Comparison of ENCODE assay signal across 8 cellular contexts in genomic region chr14:69483765-69484443, GRCh38. TPM values are rescaled to one million over a fixed set of nuclear protein-coding genes. Genes with fewer than 3 reads are reported as not detected.
DNase-seq lines count a peak whose midpoint lies in the region; ATAC-seq and TF ChIP-seq lines count a peak whose summit lies in the region.

No MANE protein-coding gene starts in this region.

- no peaks in the 10 kb centered on the region for H3K9me3 ChIP-seq in esophagus squamous epithelium

- CTCF ChIA-PET in BJ (lab: Yijun Ruan, JAX), result interaction anchor here (0.9 kb wide), 1 partner anchor 9 kb away, joined by 5 read pairs; no protein-coding TSS in a partner anchor
- CTCF ChIA-PET in activated CD8-positive, alpha-beta T cell treated with anti-CD3 and anti-CD28 coated beads for 36 hours (lab: Charles Lee), result interaction anchor here (1.1 kb wide), 1 partner anchor 8 kb away, joined by 3 read pairs; no protein-coding TSS in a partner anchor
- CTCF ChIA-PET in activated CD4-positive, alpha-beta memory T cell treated with anti-CD3 and anti-CD28 coated beads for 36 hours (lab: Charles Lee), result no interaction called here

- peaks cover 78% of the 10 kb centered on the region for H3K27me3 Mint-ChIP-seq in neural crest cell (ENCODE audit: low read depth)
- H3K27me3 Mint-ChIP-seq in activated CD8-positive, alpha-beta T cell treated with anti-CD3 and anti-CD28 coated beads for 36 hours, result peaks cover 34% of the 10 kb centered on the region
- H3K27me3 Mint-ChIP-seq in activated CD4-positive, alpha-beta memory T cell treated with anti-CD3 and anti-CD28 coated beads for 36 hours, result peaks cover 28% of the 10 kb centered on the region

- H3K27ac ChIP-seq in esophagus squamous epithelium, result no peak overlapping the region

- peaks cover 17 to 21% (median 17%) of the 10 kb centered on the region in 3 donors for H3K4me1 ChIP-seq in esophagus squamous epithelium

- TF ChIP-seq POLR2A in esophagus squamous epithelium (IDR thresholded peaks at IDR 0.05), result no peak

- peak overlapping the region; percentile 74 for H3K4me3 Mint-ChIP-seq in neural crest cell
- no peak overlapping the region for H3K4me3 Mint-ChIP-seq in activated CD8-positive, alpha-beta T cell treated with anti-CD3 and anti-CD28 coated beads for 36 hours
- no peak overlapping the region for H3K4me3 Mint-ChIP-seq in activated CD4-positive, alpha-beta memory T cell treated with anti-CD3 and anti-CD28 coated beads for 36 hours

- H3K9me3 Mint-ChIP-seq in neural crest cell, result no peaks in the 10 kb centered on the region
- no peaks in the 10 kb centered on the region for H3K9me3 Mint-ChIP-seq in activated CD8-positive, alpha-beta T cell treated with anti-CD3 and anti-CD28 coated beads for 36 hours
- H3K9me3 Mint-ChIP-seq in activated CD4-positive, alpha-beta memory T cell treated with anti-CD3 and anti-CD28 coated beads for 36 hours, result no peaks in the 10 kb centered on the region

- TF ChIP-seq CTCF in BJ (IDR thresholded peaks at IDR 0.05; ENCODE audit: insufficient read depth, low read depth, low read length) (no peak), esophagus squamous epithelium (IDR thresholded peaks at IDR 0.05) (no peak), neural crest cell (conservative IDR thresholded peaks at IDR 0.05) (no peak)
- no peak for TF ChIP-seq CTCF in activated CD8-positive, alpha-beta T cell treated with anti-CD3 and anti-CD28 coated beads for 36 hours (IDR thresholded peaks at IDR 0.05)

- intact Hi-C loops in esophagus squamous epithelium (cut with DNase I), result no loop called here
- intact Hi-C loops in activated CD8-positive, alpha-beta T cell treated with anti-CD3 and anti-CD28 coated beads for 36 hours (cut with micrococcal nuclease), result no loop called here
- intact Hi-C loops in activated CD4-positive, alpha-beta memory T cell treated with anti-CD3 and anti-CD28 coated beads for 36 hours (cut with micrococcal nuclease), result no loop called here

- peak overlapping the region; percentile 0; the same call in 1 of the 2 replicates for H3K4me3 ChIP-seq in BJ (ENCODE audit: low read depth, low read length)
- peak overlapping the region; percentile 13 to 61 (median 40) for H3K4me3 ChIP-seq in esophagus squamous epithelium

- no peak overlapping the region for H3K27ac Mint-ChIP-seq in neural crest cell (ENCODE audit: unreplicated experiment)
- no peak overlapping the region for H3K27ac Mint-ChIP-seq in activated CD8-positive, alpha-beta T cell treated with anti-CD3 and anti-CD28 coated beads for 36 hours
- H3K27ac Mint-ChIP-seq in activated CD4-positive, alpha-beta memory T cell treated with anti-CD3 and anti-CD28 coated beads for 36 hours, result no peak overlapping the region

- POLR2A ChIA-PET in BJ (lab: Charles Lee), result no interaction called here
- POLR2A ChIA-PET in activated CD8-positive, alpha-beta T cell treated with anti-CD3 and anti-CD28 coated beads for 36 hours (lab: Charles Lee), result interaction anchor here (1.4 kb wide), 1 partner anchor 9 kb away, joined by 3 read pairs; no protein-coding TSS in a partner anchor
- POLR2A ChIA-PET in activated CD4-positive, alpha-beta memory T cell treated with anti-CD3 and anti-CD28 coated beads for 36 hours (lab: Charles Lee), result no interaction called here

- H3K27me3 ChIP-seq in BJ (ENCODE audit: control insufficient read depth, insufficient read depth, low read length), result peaks cover 41% of the 10 kb centered on the region
- H3K27me3 ChIP-seq in esophagus squamous epithelium, result peaks cover 0 to 86% (median 15%) of the 10 kb centered on the region in 4 donors

- ATAC-seq in activated CD8-positive, alpha-beta T cell treated with anti-CD3 and anti-CD28 coated beads for 36 hours, result no peak

- DNase-seq in BJ (ENCODE audit: low read depth) (no peak), NCI-H510A treated with DMSO at 0.1 percent for 48 hours (lab: John Stamatoyannopoulos, UW) (peak; percentile 44), esophagus squamous epithelium (lab: John Stamatoyannopoulos, UW) (no peak), neural crest cell (ENCODE audit: low read depth, low spot score) (no peak), NCI-H187 (lab: John Stamatoyannopoulos, UW) (no peak)
- DNase-seq in activated CD8-positive, alpha-beta T cell treated with anti-CD3 and anti-CD28 coated beads for 36 hours, result no peak
- no peak for DNase-seq in activated CD4-positive, alpha-beta memory T cell treated with anti-CD3 and anti-CD28 coated beads for 36 hours
- no peak for DNase-seq in activated effector memory CD4-positive, alpha-beta T cell treated with Interleukin-2 at 50 U/mL for 16 hours

- H3K4me1 Mint-ChIP-seq in neural crest cell, result peaks cover 10% of the 10 kb centered on the region
- H3K4me1 Mint-ChIP-seq in activated CD8-positive, alpha-beta T cell treated with anti-CD3 and anti-CD28 coated beads for 36 hours (ENCODE audit: low read depth), result no peaks in the 10 kb centered on the region
- H3K4me1 Mint-ChIP-seq in activated CD4-positive, alpha-beta memory T cell treated with anti-CD3 and anti-CD28 coated beads for 36 hours (ENCODE audit: low read depth), result no peaks in the 10 kb centered on the region

- WGBS in esophagus squamous epithelium, 2 donors, result 0 to 1% methylated on average over 5 to 17 of the region's 54 CpGs

- H3K36me3 ChIP-seq in BJ (ENCODE audit: control insufficient read depth, insufficient read depth, low read length) (no peaks in the 10 kb centered on the region), esophagus squamous epithelium (no peaks in the 10 kb centered on the region)

- no peaks in the 10 kb centered on the region for H3K36me3 Mint-ChIP-seq in neural crest cell (ENCODE audit: low read depth)
- no peaks in the 10 kb centered on the region for H3K36me3 Mint-ChIP-seq in activated CD8-positive, alpha-beta T cell treated with anti-CD3 and anti-CD28 coated beads for 36 hours (ENCODE audit: low read depth)
- no peaks in the 10 kb centered on the region for H3K36me3 Mint-ChIP-seq in activated CD4-positive, alpha-beta memory T cell treated with anti-CD3 and anti-CD28 coated beads for 36 hours

RNA-seq across cellular contexts. Expression of gene PLEKHD1, which starts 0.6 kb away (rescaled TPM):
- 0.01 TPM in 2 replicates for polyA plus RNA-seq in BJ (2011; rRNA removed)
- polyA minus RNA-seq in BJ (2011; rRNA and poly(A)+ RNA removed), result 0.05 TPM in 1 of 2 replicates, not detected in the other
- total RNA-seq in esophagus squamous epithelium, result under 1 TPM in 1 of 4 donors, not detected in 3; 0.19 TPM
- 0.14 TPM in 1 of 2 replicates, not detected in the other for total RNA-seq in neural crest cell
- under 1 TPM in 1 of 2 experiments, not detected in 1; 0.07 TPM for total RNA-seq in activated CD8-positive, alpha-beta T cell treated with anti-CD3 and anti-CD28 coated beads for 36 hours
- under 1 TPM; 0.05 TPM for total RNA-seq in activated CD4-positive, alpha-beta memory T cell treated with anti-CD3 and anti-CD28 coated beads for 36 hours
